In the genomic region with DNA sequence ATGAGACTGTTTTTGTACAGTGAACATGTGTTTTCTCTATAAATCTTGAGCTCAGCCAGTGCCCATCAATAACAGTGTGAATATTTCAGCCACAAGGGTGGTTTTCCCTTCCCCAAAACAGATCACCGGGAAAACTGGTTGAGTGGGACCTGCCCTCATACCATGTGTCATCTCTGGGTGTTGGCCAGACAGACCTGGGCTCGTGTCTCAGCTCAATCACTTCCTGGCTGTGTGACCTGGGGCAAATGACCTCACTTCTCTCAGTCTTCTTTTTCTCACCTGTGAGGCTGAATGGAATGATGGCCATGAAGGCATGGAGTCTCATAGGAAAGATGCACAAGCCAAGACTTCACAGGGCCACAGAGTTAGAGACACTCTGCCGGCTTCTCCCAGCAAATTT, we compare ENCODE assay signal across 30 cellular contexts.
DNase-seq lines count a peak whose midpoint lies in the region; ATAC-seq and TF ChIP-seq lines count a peak whose summit lies in the region.
"Had no signal": no experiment of that assay in that cellular context is flagged by ENCODE, and none has a peak within 500 bp of the region (broad histone marks: within the 10 kb centered on the region; RNA-seq: fewer than 3 reads in every experiment).

No MANE protein-coding gene starts in this region.

- TF ChIP-seq CTCF in MCF 10A (IDR thresholded peaks at IDR 0.05; ENCODE audit: unreplicated experiment) (no peak), foreskin keratinocyte (conservative IDR thresholded peaks at IDR 0.05) (peak; percentile 27)

- POLR2A ChIA-PET in MCF 10A (lab: Yijun Ruan, JAX), result interaction anchor here (0.6 kb wide), 1 partner anchor 13 kb away, joined by 3 read pairs; no protein-coding TSS in a partner anchor

- no peak overlapping the region for H3K9ac ChIP-seq in trophoblast cell (ENCODE audit: low read length)
- H3K9ac ChIP-seq: parathyroid adenoma had no signal

- H3K27me3 Mint-ChIP-seq in MCF 10A (ENCODE audit: insufficient read depth, unreplicated experiment), result no peaks in the 10 kb centered on the region

- no peak overlapping the region for H3K14ac ChIP-seq in trophoblast cell (ENCODE audit: low read length)

- H2AK5ac ChIP-seq in trophoblast cell (ENCODE audit: low read length), result no peak overlapping the region

- peaks cover 36% of the 10 kb centered on the region for H3K36me3 Mint-ChIP-seq in MCF 10A (ENCODE audit: insufficient read depth, unreplicated experiment)
- H3K36me3 Mint-ChIP-seq: CD8-positive, alpha-beta T cell had no signal

- H3K4ac ChIP-seq in trophoblast cell (ENCODE audit: low read depth, low read length), result no peak overlapping the region

- H3K4me1 Mint-ChIP-seq in MCF 10A (ENCODE audit: insufficient read depth, unreplicated experiment), result peaks cover 31% of the 10 kb centered on the region
- H3K4me1 Mint-ChIP-seq: activated T-helper 17 cell treated with anti-CD3 and anti-CD28 coated beads, Interleukin-2, amount 50 U/mL, for 72 hours; B cell had no signal

- H3K27ac Mint-ChIP-seq in MCF 10A (ENCODE audit: low read depth, unreplicated experiment), result peak overlapping the region; percentile 88
- H3K27ac Mint-ChIP-seq: activated CD8-positive, alpha-beta T cell treated with anti-CD3 and anti-CD28 coated beads for 36 hours; activated T-helper 17 cell treated with anti-CD3 and anti-CD28 coated beads, Interleukin-2, amount 50 U/mL, for 72 hours; B cell; CD8-positive, alpha-beta T cell had no signal

- H3K18ac ChIP-seq in trophoblast cell (ENCODE audit: low read length), result no peak overlapping the region

- no peak overlapping the region for H3K4me3 Mint-ChIP-seq in MCF 10A (ENCODE audit: unreplicated experiment)
- H3K4me3 Mint-ChIP-seq: activated CD8-positive, alpha-beta T cell treated with anti-CD3 and anti-CD28 coated beads for 36 hours; activated T-helper 17 cell treated with anti-CD3 and anti-CD28 coated beads, Interleukin-2, amount 50 U/mL, for 72 hours; B cell; CD8-positive, alpha-beta T cell; H9 had no signal

- no peaks in the 10 kb centered on the region for H3K9me3 ChIP-seq in trophoblast cell (ENCODE audit: insufficient read depth, low read depth, low read length)

- no peak overlapping the region for H4K8ac ChIP-seq in trophoblast cell (ENCODE audit: low read depth, low read length)

- no peak overlapping the region for H3K23ac ChIP-seq in trophoblast cell (ENCODE audit: low read length)

- CTCF ChIA-PET in MCF 10A (lab: Yijun Ruan, JAX), result no interaction called here

- BruUV-seq in MCF 10A (replicated peaks; lab: Mats Ljungman, UMichigan), result no TSS peak

- H4K12ac ChIP-seq in trophoblast cell (ENCODE audit: low read depth, low read length), result no peak overlapping the region

- no peaks in the 10 kb centered on the region for H3K27me3 ChIP-seq in foreskin keratinocyte
- no peaks in the 10 kb centered on the region for H3K27me3 ChIP-seq in trophoblast cell (ENCODE audit: insufficient read depth, low read length)
- H3K27me3 ChIP-seq: esophagus muscularis mucosa had no signal

- H3K27ac ChIP-seq in foreskin keratinocyte, result no peak overlapping the region
- H3K27ac ChIP-seq in trophoblast cell (ENCODE audit: low read depth, low read length), result no peak overlapping the region
- H3K27ac ChIP-seq: coronary artery, esophagus muscularis mucosa, heart right ventricle, lower lobe of right lung, parathyroid adenoma had no signal

- peaks cover 5% of the 10 kb centered on the region for H3K79me1 ChIP-seq in trophoblast cell (ENCODE audit: low read length)

- H2AFZ ChIP-seq in trophoblast cell (ENCODE audit: insufficient read depth, low read length, poor library complexity), result no peak overlapping the region
- H2AFZ ChIP-seq: parathyroid adenoma had no signal

- peak; percentile 83 for DNase-seq in HPDE6-E6E7 (ENCODE audit: extremely low spot score)
- DNase-seq in MCF 10A (ENCODE audit: unreplicated experiment), result peak; percentile 32
- DNase-seq in foreskin keratinocyte, result peak; percentile 80 to 91
- DNase-seq in trophoblast cell, result peak; percentile 93 to 95
- DNase-seq in iPS-NIHi7 (ENCODE audit: extremely low spot score), result no peak
- no peak for DNase-seq in AG08395 (ENCODE audit: low spot score)
- DNase-seq: activated CD4-positive, alpha-beta T cell treated with anti-CD3 and anti-CD28 coated beads for 1 hour; activated CD8-positive, alpha-beta T cell treated with anti-CD3 and anti-CD28 coated beads for 36 hours; activated naive CD4-positive, alpha-beta T cell treated with anti-CD3 and anti-CD28 coated beads, Interleukin-2, amount 50 U/mL, for 16 hours; amniotic stem cell; CD8-positive, alpha-beta T cell; effector memory CD4-positive, alpha-beta T cell; foreskin melanocyte; H9; heart right ventricle; KG1; lower lobe of right lung; MM.1S; NCI-H2029; NCI-H510A treated with DMSO at 0.1 percent for 48 hours; retina; stimulated activated naive CD4-positive, alpha-beta T cell; T-helper 2 cell had no signal

- ATAC-seq in foreskin keratinocyte (peak; percentile 97), HG03439 (IDR thresholded peaks at IDR 0.05; ENCODE audit: unreplicated experiment) (no peak)
- ATAC-seq: activated CD8-positive, alpha-beta T cell treated with anti-CD3 and anti-CD28 coated beads for 36 hours; activated T-helper 17 cell treated with anti-CD3 and anti-CD28 coated beads, Interleukin-2, amount 50 U/mL, for 72 hours; CD8-positive, alpha-beta T cell; heart right ventricle; lower lobe of right lung; SK-N-SH treated with all-trans-retinoic acid at 6 μM for 48 hours had no signal

- no peak overlapping the region for H2BK120ac ChIP-seq in trophoblast cell (ENCODE audit: insufficient read depth, low read length, poor library complexity)

- H3K9me3 Mint-ChIP-seq in MCF 10A (ENCODE audit: unreplicated experiment), result peaks cover 7% of the 10 kb centered on the region
- H3K9me3 Mint-ChIP-seq: activated T-helper 17 cell treated with anti-CD3 and anti-CD28 coated beads, Interleukin-2, amount 50 U/mL, for 72 hours; CD8-positive, alpha-beta T cell had no signal

- H2BK12ac ChIP-seq in trophoblast cell (ENCODE audit: low read length), result no peak overlapping the region

- H3K4me2 ChIP-seq in trophoblast cell (ENCODE audit: low read length), result no peak overlapping the region

- H3K36me3 ChIP-seq in trophoblast cell (ENCODE audit: control insufficient read depth in 1 of 2, insufficient read depth in 2 of 2, low read length in 2 of 2), result no peaks in the 10 kb centered on the region
- H3K36me3 ChIP-seq: esophagus muscularis mucosa, heart right ventricle, lower lobe of right lung had no signal

- H3K4me1 ChIP-seq in foreskin keratinocyte (peaks cover 16% of the 10 kb centered on the region), trophoblast cell (ENCODE audit: control insufficient read depth in 1 of 2, insufficient read depth in 2 of 2, low read length in 2 of 2) (peaks cover 19 to 31% of the 10 kb centered on the region in 2 experiments)
- H3K4me1 ChIP-seq: esophagus muscularis mucosa, heart right ventricle, lower lobe of right lung, parathyroid adenoma had no signal

- no peak overlapping the region for H2BK5ac ChIP-seq in trophoblast cell (ENCODE audit: low read depth, low read length, poor library complexity)

- H4K91ac ChIP-seq in trophoblast cell (ENCODE audit: low read depth, low read length), result no peak overlapping the region

- WGBS in trophoblast cell (ENCODE audit: extremely low coverage, insufficient coverage, insufficient read length), result no CpG with 5 or more reads among the region's 3 CpGs

- no peak overlapping the region for H3K4me3 ChIP-seq in trophoblast cell (ENCODE audit: low read depth, low read length)
- H3K4me3 ChIP-seq: coronary artery, esophagus muscularis mucosa, heart right ventricle, lower lobe of right lung had no signal

- intact Hi-C loops in MCF 10A (cut with micrococcal nuclease), result no loop called here

- no peaks in the 10 kb centered on the region for H3K79me2 ChIP-seq in trophoblast cell (ENCODE audit: control insufficient read depth, insufficient read depth, low read length, poor library complexity)
- H3K79me2 ChIP-seq: parathyroid adenoma had no signal

Comparison
In these comparisons a context has a peak if more than half of its experiments do, and no peak if none do; other contexts are left out.
1. DNase-seq: peak in HPDE6-E6E7 (single experiment), MCF 10A (single experiment), foreskin keratinocyte (2 of 2) and trophoblast cell (2 of 2); none in iPS-NIHi7 (single experiment) and AG08395 (single experiment).